ENCODE assay signal across 9 cellular contexts in the genomic region with DNA sequence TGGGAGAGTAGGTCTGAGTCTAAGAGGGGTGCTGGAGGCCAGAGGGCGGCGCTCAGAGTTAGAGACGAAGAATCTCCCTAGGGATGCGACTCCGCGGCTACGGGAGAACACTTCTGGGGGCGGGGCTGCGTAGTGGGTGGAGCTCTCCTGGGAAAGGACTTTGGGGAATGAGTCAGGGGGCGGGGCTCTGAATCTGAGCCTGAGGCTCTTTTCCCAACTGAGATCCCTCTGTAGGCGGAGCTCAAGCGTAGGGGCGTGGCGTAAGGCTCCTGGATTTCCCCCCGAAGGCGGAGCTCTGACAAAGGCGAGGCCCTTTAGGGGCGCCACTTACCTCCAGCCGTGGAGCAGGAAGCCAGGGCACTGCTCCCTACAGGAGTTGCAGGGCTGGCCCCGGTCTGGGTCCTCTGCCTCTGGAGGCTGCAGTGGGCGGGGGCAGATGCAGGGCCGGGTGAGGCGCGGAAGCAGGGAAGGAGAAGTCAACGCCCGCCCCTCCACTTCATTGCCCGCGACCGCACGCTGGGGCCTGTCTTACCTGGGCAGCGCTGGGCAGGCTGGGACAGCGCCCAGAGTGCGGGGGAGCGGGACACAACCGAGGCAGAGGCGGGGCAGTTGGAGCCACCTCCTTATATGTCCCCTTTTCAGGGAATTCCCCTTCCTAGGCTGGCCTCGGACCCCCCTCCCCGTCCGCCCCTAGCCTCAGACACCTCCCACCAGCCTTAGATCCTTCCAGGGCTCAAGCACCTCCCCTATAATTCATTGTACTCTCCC. TPM values are rescaled to one million over a fixed set of nuclear protein-coding genes. Genes with fewer than 3 reads are reported as not detected.
DNase-seq lines count a peak whose midpoint lies in the region; ATAC-seq and TF ChIP-seq lines count a peak whose summit lies in the region.
"Had no signal": no experiment of that assay in that cellular context is flagged by ENCODE, and none has a peak within 500 bp of the region (broad histone marks: within the 10 kb centered on the region; RNA-seq: fewer than 3 reads in every experiment).

No MANE protein-coding gene starts in this region.

- CTCF ChIA-PET in CD4-positive, alpha-beta memory T cell (lab: Charles Lee; ENCODE audit: partially characterized antibody), result interaction anchor here (1.0 to 1.3 kb wide), 3 partner anchors 17 to 537 kb away, joined by 3 to 4 read pairs (median 3); no protein-coding TSS in a partner anchor
- CTCF ChIA-PET in activated CD4-positive, alpha-beta memory T cell treated with anti-CD3 and anti-CD28 coated beads, Interleukin-2, amount 10 ng/mL, durations not matched to agents 7 days and 5 days (lab: Charles Lee), result interaction anchor here (0.6 kb wide), 1 partner anchor 29 kb away, joined by 4 read pairs; no protein-coding TSS in a partner anchor

- WGBS in esophagus squamous epithelium, 2 donors, result 59% methylated on average over 20 of the region's 39 CpGs; no CpG with 5 or more reads in 1 of the 2 donors

- H3K4me3 ChIP-seq in CD4-positive, alpha-beta memory T cell (ENCODE audit: low read length in 2 of 2), result peak overlapping the region in 1 of 2 donors; percentile 23
- H3K4me3 ChIP-seq in esophagus squamous epithelium, result peak overlapping the region; percentile 49 to 75 (median 59)

- DNase-seq in CD4-positive, alpha-beta memory T cell, result peak in 1 of 5 donors; percentile 53
- DNase-seq in NCI-H187 (lab: John Stamatoyannopoulos, UW) (peak; percentile 27 to 52), esophagus squamous epithelium (lab: John Stamatoyannopoulos, UW) (no peak), hippocampal formation (lab: John Stamatoyannopoulos, UW) (no peak)
- peak; percentile 41 for DNase-seq in activated CD4-positive, alpha-beta memory T cell treated with anti-CD3 and anti-CD28 coated beads, Interleukin-2, amount 10 ng/mL, durations not matched to agents 7 days and 5 days
- DNase-seq in naive thymus-derived CD8-positive, alpha-beta T cell, result peak in 1 of 10 donors; percentile 24

- H3K4me3 Mint-ChIP-seq in CD4-positive, alpha-beta memory T cell, result peak overlapping the region; percentile 76 to 90 (median 82)
- peak overlapping the region; percentile 84 for H3K4me3 Mint-ChIP-seq in activated CD4-positive, alpha-beta memory T cell treated with anti-CD3 and anti-CD28 coated beads, Interleukin-2, amount 10 ng/mL, durations not matched to agents 7 days and 5 days
- peak overlapping the region; percentile 73 to 91 (median 80) for H3K4me3 Mint-ChIP-seq in naive thymus-derived CD8-positive, alpha-beta T cell

- POLR2A ChIA-PET in CD4-positive, alpha-beta memory T cell (lab: Charles Lee; ENCODE audit: partially characterized antibody), result interaction anchor here (1.0 to 1.9 kb wide), 3 partner anchors 12 to 124 kb away, joined by 3 to 11 read pairs (median 7); a partner anchor contains a TSS
- POLR2A ChIA-PET in activated CD4-positive, alpha-beta memory T cell treated with anti-CD3 and anti-CD28 coated beads, Interleukin-2, amount 10 ng/mL, durations not matched to agents 7 days and 5 days (lab: Charles Lee), result interaction anchor here (0.9 to 2.0 kb wide), 2 partner anchors 11 to 18 kb away, joined by 4 to 8 read pairs; no protein-coding TSS in a partner anchor
- POLR2A ChIA-PET in naive thymus-derived CD8-positive, alpha-beta T cell (lab: Charles Lee), result interaction anchor here (0.7 to 1.7 kb wide), 3 partner anchors 12 to 29 kb away, joined by 3 to 5 read pairs (median 4); no protein-coding TSS in a partner anchor

- H3K9me3 Mint-ChIP-seq in CD4-positive, alpha-beta memory T cell, result no peaks in the 10 kb centered on the region
- no peaks in the 10 kb centered on the region for H3K9me3 Mint-ChIP-seq in activated CD4-positive, alpha-beta memory T cell treated with anti-CD3 and anti-CD28 coated beads, Interleukin-2, amount 10 ng/mL, durations not matched to agents 7 days and 5 days
- no peaks in the 10 kb centered on the region for H3K9me3 Mint-ChIP-seq in naive thymus-derived CD8-positive, alpha-beta T cell

- H3K27ac ChIP-seq in CD4-positive, alpha-beta memory T cell (ENCODE audit: low read depth, low read length), result peak overlapping the region; percentile 46
- H3K27ac ChIP-seq in esophagus squamous epithelium, result peak overlapping the region; percentile 85 to 92 (median 89)
- H3K27ac ChIP-seq: VCaP had no signal

- H3K4me1 Mint-ChIP-seq in CD4-positive, alpha-beta memory T cell, result peaks cover 6 to 16% (median 8%) of the 10 kb centered on the region in 4 donors
- peaks cover 33% of the 10 kb centered on the region for H3K4me1 Mint-ChIP-seq in activated CD4-positive, alpha-beta memory T cell treated with anti-CD3 and anti-CD28 coated beads, Interleukin-2, amount 10 ng/mL, durations not matched to agents 7 days and 5 days
- peaks cover 10 to 33% (median 15%) of the 10 kb centered on the region in 4 donors for H3K4me1 Mint-ChIP-seq in naive thymus-derived CD8-positive, alpha-beta T cell

- no peaks in the 10 kb centered on the region for H3K9me3 ChIP-seq in CD4-positive, alpha-beta memory T cell (ENCODE audit: control insufficient read depth in 1 of 2, low read length in 2 of 2)
- no peaks in the 10 kb centered on the region for H3K9me3 ChIP-seq in esophagus squamous epithelium

- peak; percentile 46 for ATAC-seq in GM19463 (IDR thresholded peaks at IDR 0.05; ENCODE audit: unreplicated experiment)
- peak; percentile 49 to 52 for ATAC-seq in naive thymus-derived CD8-positive, alpha-beta T cell
- ATAC-seq in HG02884 (IDR thresholded peaks at IDR 0.05; ENCODE audit: unreplicated experiment), result no peak

- peak in 3 of 4 donors; percentile 22 to 64 (median 31) for TF ChIP-seq POLR2A in esophagus squamous epithelium (IDR thresholded peaks at IDR 0.05)

- H3K4me1 ChIP-seq in CD4-positive, alpha-beta memory T cell (ENCODE audit: insufficient read depth, low read length), result peaks cover 12% of the 10 kb centered on the region
- H3K4me1 ChIP-seq in esophagus squamous epithelium, result peaks cover 0 to 55% (median 5%) of the 10 kb centered on the region in 3 donors

- intact Hi-C loops in CD4-positive, alpha-beta memory T cell (cut with micrococcal nuclease), result no loop called here
- intact Hi-C loops in esophagus squamous epithelium (cut with DNase I), result no loop called here

- H3K27ac Mint-ChIP-seq in CD4-positive, alpha-beta memory T cell, result peak overlapping the region in 6 of 7 donors; percentile 30 to 88 (median 51)
- peak overlapping the region; percentile 65 for H3K27ac Mint-ChIP-seq in activated CD4-positive, alpha-beta memory T cell treated with anti-CD3 and anti-CD28 coated beads, Interleukin-2, amount 10 ng/mL, durations not matched to agents 7 days and 5 days
- peak overlapping the region in 7 of 10 donors; percentile 36 to 83 (median 73) for H3K27ac Mint-ChIP-seq in naive thymus-derived CD8-positive, alpha-beta T cell

- H3K36me3 Mint-ChIP-seq in CD4-positive, alpha-beta memory T cell, result peaks cover 4 to 14% of the 10 kb centered on the region in 2 donors
- peaks cover 22% of the 10 kb centered on the region for H3K36me3 Mint-ChIP-seq in activated CD4-positive, alpha-beta memory T cell treated with anti-CD3 and anti-CD28 coated beads, Interleukin-2, amount 10 ng/mL, durations not matched to agents 7 days and 5 days (ENCODE audit: low read depth)
- H3K36me3 Mint-ChIP-seq in naive thymus-derived CD8-positive, alpha-beta T cell, result peaks cover 0 to 26% (median 0%) of the 10 kb centered on the region in 3 donors

- no peaks in the 10 kb centered on the region for H3K27me3 Mint-ChIP-seq in CD4-positive, alpha-beta memory T cell
- no peaks in the 10 kb centered on the region for H3K27me3 Mint-ChIP-seq in activated CD4-positive, alpha-beta memory T cell treated with anti-CD3 and anti-CD28 coated beads, Interleukin-2, amount 10 ng/mL, durations not matched to agents 7 days and 5 days
- no peaks in the 10 kb centered on the region for H3K27me3 Mint-ChIP-seq in naive thymus-derived CD8-positive, alpha-beta T cell

- H3K36me3 ChIP-seq in CD4-positive, alpha-beta memory T cell (ENCODE audit: insufficient read depth, low read length), result no peaks in the 10 kb centered on the region
- peaks cover 0 to 39% (median 6%) of the 10 kb centered on the region in 3 donors for H3K36me3 ChIP-seq in esophagus squamous epithelium

- H3K27me3 ChIP-seq in CD4-positive, alpha-beta memory T cell (ENCODE audit: insufficient read depth, low read length), result no peaks in the 10 kb centered on the region
- H3K27me3 ChIP-seq in esophagus squamous epithelium, result no peaks in the 10 kb centered on the region

- no peak for TF ChIP-seq CTCF in esophagus squamous epithelium (IDR thresholded peaks at IDR 0.05)

RNA-seq across cellular contexts. Expression of a gene that starts 1.7 kb away (rescaled TPM):
- 10 to 100 TPM; 12.0 to 12.3 TPM for total RNA-seq in CD4-positive, alpha-beta memory T cell
- polyA plus RNA-seq in CD4-positive, alpha-beta memory T cell, result 1 to 10 TPM in 1 of 2 donors, under 1 TPM in 1; 0.73 to 4.5 TPM
- total RNA-seq in activated CD4-positive, alpha-beta memory T cell treated with anti-CD3 and anti-CD28 coated beads, Interleukin-2, amount 10 ng/mL, durations not matched to agents 7 days and 5 days, result 10 to 100 TPM; 19.0 to 20.3 TPM
- 10 to 100 TPM; 15.7 to 33.8 (median 19.9) TPM for total RNA-seq in esophagus squamous epithelium
- 10 to 100 TPM in 1 of 2 experiments, 1 to 10 TPM in 1; 8.5 to 10.1 TPM for total RNA-seq in naive thymus-derived CD8-positive, alpha-beta T cell
- 1 to 10 TPM; 1.3 to 2.9 (median 2.0) TPM for polyA plus RNA-seq in naive thymus-derived CD8-positive, alpha-beta T cell

RNA-seq across cellular contexts. Expression of a gene that starts 12.8 kb away (rescaled TPM):
- 100 to 1,000 TPM; 132 to 146 TPM for total RNA-seq in CD4-positive, alpha-beta memory T cell
- 100 to 1,000 TPM; 228 to 334 TPM for polyA plus RNA-seq in CD4-positive, alpha-beta memory T cell
- total RNA-seq in activated CD4-positive, alpha-beta memory T cell treated with anti-CD3 and anti-CD28 coated beads, Interleukin-2, amount 10 ng/mL, durations not matched to agents 7 days and 5 days, result 100 to 1,000 TPM; 267 to 273 TPM
- total RNA-seq in esophagus squamous epithelium, result 100 to 1,000 TPM; 134 to 187 (median 152) TPM
- total RNA-seq in naive thymus-derived CD8-positive, alpha-beta T cell, result 1 to 10 TPM; 6.4 to 6.7 TPM
- 100 to 1,000 TPM; 117 to 141 (median 119) TPM for polyA plus RNA-seq in naive thymus-derived CD8-positive, alpha-beta T cell

RNA-seq across cellular contexts. Expression of a gene that starts 15.5 kb away (rescaled TPM):
- under 1 TPM; 0.50 to 0.73 TPM for total RNA-seq in CD4-positive, alpha-beta memory T cell
- polyA plus RNA-seq in CD4-positive, alpha-beta memory T cell, result under 1 TPM in 1 of 2 donors, not detected in 1; 0.32 TPM
- total RNA-seq in activated CD4-positive, alpha-beta memory T cell treated with anti-CD3 and anti-CD28 coated beads, Interleukin-2, amount 10 ng/mL, durations not matched to agents 7 days and 5 days, result 1 to 10 TPM; 1.1 to 1.2 TPM
- under 1 TPM; 0.15 to 0.57 (median 0.37) TPM for total RNA-seq in esophagus squamous epithelium
- total RNA-seq in naive thymus-derived CD8-positive, alpha-beta T cell, result under 1 TPM; 0.34 to 0.58 TPM
- under 1 TPM; 0.27 to 0.41 (median 0.40) TPM for polyA plus RNA-seq in naive thymus-derived CD8-positive, alpha-beta T cell

RNA-seq across cellular contexts. Expression of a gene that starts 21.9 kb away (rescaled TPM):
- 1 to 10 TPM; 1.6 to 2.2 TPM for total RNA-seq in CD4-positive, alpha-beta memory T cell
- polyA plus RNA-seq in CD4-positive, alpha-beta memory T cell, result under 1 TPM; 0.21 to 0.94 TPM
- total RNA-seq in activated CD4-positive, alpha-beta memory T cell treated with anti-CD3 and anti-CD28 coated beads, Interleukin-2, amount 10 ng/mL, durations not matched to agents 7 days and 5 days, result 1 to 10 TPM; 1.6 to 2.0 TPM
- total RNA-seq in esophagus squamous epithelium, result 10 to 100 TPM in 1 of 4 donors, 1 to 10 TPM in 3; 5.1 to 15.0 (median 8.5) TPM
- total RNA-seq in naive thymus-derived CD8-positive, alpha-beta T cell, result 1 to 10 TPM in 1 of 2 experiments, under 1 TPM in 1; 0.96 to 1.2 TPM
- under 1 TPM; 0.52 to 0.77 (median 0.71) TPM for polyA plus RNA-seq in naive thymus-derived CD8-positive, alpha-beta T cell

RNA-seq across cellular contexts. Expression of a gene that starts 48.7 kb away (rescaled TPM):
- 1 to 10 TPM; 1.2 to 1.3 TPM for total RNA-seq in CD4-positive, alpha-beta memory T cell
- under 1 TPM in 1 of 2 donors, not detected in 1; 0.03 TPM for polyA plus RNA-seq in CD4-positive, alpha-beta memory T cell
- under 1 TPM; 0.50 to 0.93 TPM for total RNA-seq in activated CD4-positive, alpha-beta memory T cell treated with anti-CD3 and anti-CD28 coated beads, Interleukin-2, amount 10 ng/mL, durations not matched to agents 7 days and 5 days
- under 1 TPM in 1 of 4 donors, not detected in 3; 0.38 TPM for total RNA-seq in esophagus squamous epithelium
- 1 to 10 TPM; 3.6 to 3.8 TPM for total RNA-seq in naive thymus-derived CD8-positive, alpha-beta T cell
- under 1 TPM in 1 of 3 donors, not detected in 2; 0.02 TPM for polyA plus RNA-seq in naive thymus-derived CD8-positive, alpha-beta T cell

Comparison
In these comparisons a context has a peak if more than half of its experiments do, and no peak if none do; other contexts are left out.
1. DNase-seq: peak in NCI-H187 (2 of 2) and activated CD4-positive, alpha-beta memory T cell treated with anti-CD3 and anti-CD28 coated beads, Interleukin-2, amount 10 ng/mL, durations not matched to agents 7 days and 5 days (single experiment); none in esophagus squamous epithelium (single experiment) and hippocampal formation (0 of 2).
2. RNA of a gene that starts 12.8 kb away (total RNA-seq): 267 to 273 TPM in activated CD4-positive, alpha-beta memory T cell treated with anti-CD3 and anti-CD28 coated beads, Interleukin-2, amount 10 ng/mL, durations not matched to agents 7 days and 5 days, 134 to 187 TPM in esophagus squamous epithelium and 132 to 146 TPM in CD4-positive, alpha-beta memory T cell; 6.4 to 6.7 TPM in naive thymus-derived CD8-positive, alpha-beta T cell; every median in the first group is over 10 times any median in the second.
3. Peak in every context shown above with its lines, with median percentiles within 50 percentile points of each other: H3K27ac Mint-ChIP-seq and H3K4me3 Mint-ChIP-seq.